Comparison of ENCODE assay signal across 16 cellular contexts in the genomic region with DNA sequence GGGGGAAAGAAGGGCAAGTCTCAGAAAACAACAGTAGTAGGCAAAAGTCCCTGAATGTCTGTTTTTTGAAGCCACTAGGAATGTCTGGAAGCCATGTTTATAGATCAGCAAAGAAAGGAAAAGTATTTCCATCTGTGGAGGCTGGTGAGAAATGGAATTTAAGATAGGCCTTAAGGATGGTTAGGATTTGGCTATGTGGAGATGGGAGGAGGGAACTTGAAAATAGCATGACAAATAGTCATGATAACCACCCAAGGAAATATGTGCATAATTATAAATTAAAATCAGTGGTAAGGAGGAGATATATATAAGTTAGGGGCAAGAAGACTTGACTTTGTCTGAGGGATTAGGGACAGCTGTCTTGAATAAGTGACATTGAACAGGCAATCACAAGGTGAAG. TPM values are rescaled to one million over a fixed set of nuclear protein-coding genes. Genes with fewer than 3 reads are reported as not detected.
A peak's percentile ranks its signal among the peaks of the same experiment; 100 is the strongest.
DNase-seq lines count a peak whose midpoint lies in the region; ATAC-seq and TF ChIP-seq lines count a peak whose summit lies in the region.
"Had no signal": no experiment of that assay in that cellular context is flagged by ENCODE, and none has a peak within 500 bp of the region (broad histone marks: within the 10 kb centered on the region; RNA-seq: fewer than 3 reads in every experiment).

No MANE protein-coding gene starts in this region.

- no peaks in the 10 kb centered on the region for H3K36me3 Mint-ChIP-seq in IgD-negative memory B cell
- H3K36me3 Mint-ChIP-seq in stimulated activated naive B cell treated with anti-CD40 and anti-IgM and Interleukin-4, amounts not matched to agents 10 μg/mL and 1 μg/mL and 100 μg/mL, for 72 hours, result peaks cover 4 to 16% of the 10 kb centered on the region in 2 donors
- H3K36me3 Mint-ChIP-seq: CD8-positive, alpha-beta T cell had no signal

- peak overlapping the region in 2 of 3 donors; percentile 3 to 52 for H3K27ac Mint-ChIP-seq in IgD-negative memory B cell
- H3K27ac Mint-ChIP-seq in stimulated activated naive B cell treated with anti-CD40 and anti-IgM and Interleukin-4, amounts not matched to agents 10 μg/mL and 1 μg/mL and 100 μg/mL, for 72 hours, result peak overlapping the region; percentile 47
- H3K27ac Mint-ChIP-seq: B cell; CD8-positive, alpha-beta T cell; H9 had no signal

- peaks cover 0 to 3% (median 0%) of the 10 kb centered on the region in 3 donors for H3K9me3 Mint-ChIP-seq in IgD-negative memory B cell
- peaks cover 0 to 8% of the 10 kb centered on the region in 2 donors for H3K9me3 Mint-ChIP-seq in stimulated activated naive B cell treated with anti-CD40 and anti-IgM and Interleukin-4, amounts not matched to agents 10 μg/mL and 1 μg/mL and 100 μg/mL, for 72 hours
- H3K9me3 Mint-ChIP-seq: CD8-positive, alpha-beta T cell had no signal

- ATAC-seq in stimulated activated naive B cell treated with anti-CD40 and anti-IgM and Interleukin-4, amounts not matched to agents 10 μg/mL and 1 μg/mL and 100 μg/mL, for 72 hours (replicated peaks), result no peak
- ATAC-seq: CD8-positive, alpha-beta T cell; K562 had no signal

- TF ChIP-seq CTCF in AG10803 (conservative IDR thresholded peaks at IDR 0.05; ENCODE audit: low read length), result no peak

- peak overlapping the region in 1 of 4 donors; percentile 19 for H3K4me3 Mint-ChIP-seq in IgD-negative memory B cell
- no peak overlapping the region for H3K4me3 Mint-ChIP-seq in stimulated activated naive B cell treated with anti-CD40 and anti-IgM and Interleukin-4, amounts not matched to agents 10 μg/mL and 1 μg/mL and 100 μg/mL, for 72 hours
- H3K4me3 Mint-ChIP-seq: B cell; CD8-positive, alpha-beta T cell; H9 had no signal

- H3K4me1 Mint-ChIP-seq in IgD-negative memory B cell, result peaks cover 16 to 26% (median 24%) of the 10 kb centered on the region in 3 donors
- H3K4me1 Mint-ChIP-seq in stimulated activated naive B cell treated with anti-CD40 and anti-IgM and Interleukin-4, amounts not matched to agents 10 μg/mL and 1 μg/mL and 100 μg/mL, for 72 hours, result peaks cover 30 to 45% of the 10 kb centered on the region in 2 donors

- no peaks in the 10 kb centered on the region for H3K27me3 Mint-ChIP-seq in IgD-negative memory B cell
- no peaks in the 10 kb centered on the region for H3K27me3 Mint-ChIP-seq in stimulated activated naive B cell treated with anti-CD40 and anti-IgM and Interleukin-4, amounts not matched to agents 10 μg/mL and 1 μg/mL and 100 μg/mL, for 72 hours
- H3K27me3 Mint-ChIP-seq: B cell had no signal

- DNase-seq in AG10803 (ENCODE audit: low read depth) (peak; percentile 58), fibroblast of peridontal ligament (ENCODE audit: extremely low read depth) (peak; percentile 65), NCI-H69 (lab: John Stamatoyannopoulos, UW) (no peak), GOT3 (lab: John Stamatoyannopoulos, UW) (no peak), dedifferentiated amniotic fluid mesenchymal stem cell (ENCODE audit: extremely low spot score) (no peak), NOMO-1 treated with DMSO at 0.1 percent for 48 hours (lab: John Stamatoyannopoulos, UW; ENCODE audit: unreplicated experiment) (no peak)
- DNase-seq in stimulated activated naive B cell treated with anti-CD40 and anti-IgM and Interleukin-4, amounts not matched to agents 10 μg/mL and 1 μg/mL and 100 μg/mL, for 72 hours, result no peak
- DNase-seq: Calu3; CD8-positive, alpha-beta T cell; DMS79 treated with DMSO at 0.1 percent for 48 hours; EL; H9 had no signal

- H3K4me3 ChIP-seq in AG10803 (ENCODE audit: low read length), result no peak overlapping the region
- H3K4me3 ChIP-seq: BLaER1 treated with 17β-estradiol and CSF1 and Interleukin-3, amounts not matched to agents 10 nM and 100 nM; K562 had no signal

RNA-seq across cellular contexts. Expression of a gene that starts 33.8 kb away (rescaled TPM):
- polyA plus RNA-seq in IgD-negative memory B cell, result 6.1 TPM

Comparison
In these comparisons a context has a peak if more than half of its experiments do, and no peak if none do; other contexts are left out.
1. DNase-seq: peak in AG10803 (single experiment) and fibroblast of peridontal ligament (single experiment); none in stimulated activated naive B cell treated with anti-CD40 and anti-IgM and Interleukin-4, amounts not matched to agents 10 μg/mL and 1 μg/mL and 100 μg/mL, for 72 hours (single experiment), NCI-H69 (single experiment), GOT3 (single experiment), dedifferentiated amniotic fluid mesenchymal stem cell (single experiment) and NOMO-1 treated with DMSO at 0.1 percent for 48 hours (single experiment).